In genomic region chr1:246169019-246169418, GRCh38 we compare ENCODE assay signal across 1 cellular context.
TF ChIP-seq lines count a peak whose summit lies in the region.

No MANE protein-coding gene starts in this region.

TF ChIP-seq in WTC11, 78 proteins besides CTCF, POLR2A, EP300 and RAD21 (continued from another document):
- no peak for TF ChIP-seq AFF4 (CRISPR knock-in tag; IDR thresholded peaks at IDR 0.05; ENCODE audit: borderline replicate concordance)
- no peak for TF ChIP-seq SMAD3 (CRISPR knock-in tag; IDR thresholded peaks at IDR 0.05; ENCODE audit: borderline replicate concordance)
- TF ChIP-seq SOX15 (CRISPR knock-in tag; IDR thresholded peaks at IDR 0.05) = no peak
- TF ChIP-seq, protein P1, sequence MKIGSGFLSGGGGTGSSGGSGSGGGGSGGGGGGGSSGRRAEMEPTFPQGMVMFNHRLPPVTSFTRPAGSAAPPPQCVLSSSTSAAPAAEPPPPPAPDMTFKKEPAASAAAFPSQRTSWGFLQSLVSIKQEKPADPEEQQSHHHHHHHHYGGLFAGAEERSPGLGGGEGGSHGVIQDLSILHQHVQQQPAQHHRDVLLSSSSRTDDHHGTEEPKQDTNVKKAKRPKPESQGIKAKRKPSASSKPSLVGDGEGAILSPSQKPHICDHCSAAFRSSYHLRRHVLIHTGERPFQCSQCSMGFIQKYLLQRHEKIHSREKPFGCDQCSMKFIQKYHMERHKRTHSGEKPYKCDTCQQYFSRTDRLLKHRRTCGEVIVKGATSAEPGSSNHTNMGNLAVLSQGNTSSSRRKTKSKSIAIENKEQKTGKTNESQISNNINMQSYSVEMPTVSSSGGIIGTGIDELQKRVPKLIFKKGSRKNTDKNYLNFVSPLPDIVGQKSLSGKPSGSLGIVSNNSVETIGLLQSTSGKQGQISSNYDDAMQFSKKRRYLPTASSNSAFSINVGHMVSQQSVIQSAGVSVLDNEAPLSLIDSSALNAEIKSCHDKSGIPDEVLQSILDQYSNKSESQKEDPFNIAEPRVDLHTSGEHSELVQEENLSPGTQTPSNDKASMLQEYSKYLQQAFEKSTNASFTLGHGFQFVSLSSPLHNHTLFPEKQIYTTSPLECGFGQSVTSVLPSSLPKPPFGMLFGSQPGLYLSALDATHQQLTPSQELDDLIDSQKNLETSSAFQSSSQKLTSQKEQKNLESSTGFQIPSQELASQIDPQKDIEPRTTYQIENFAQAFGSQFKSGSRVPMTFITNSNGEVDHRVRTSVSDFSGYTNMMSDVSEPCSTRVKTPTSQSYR (CRISPR knock-in tag; IDR thresholded peaks at IDR 0.05) = no peak
- no peak for TF ChIP-seq ZNF396 (CRISPR knock-in tag; IDR thresholded peaks at IDR 0.05; ENCODE audit: borderline replicate concordance)
- TF ChIP-seq, protein P2, sequence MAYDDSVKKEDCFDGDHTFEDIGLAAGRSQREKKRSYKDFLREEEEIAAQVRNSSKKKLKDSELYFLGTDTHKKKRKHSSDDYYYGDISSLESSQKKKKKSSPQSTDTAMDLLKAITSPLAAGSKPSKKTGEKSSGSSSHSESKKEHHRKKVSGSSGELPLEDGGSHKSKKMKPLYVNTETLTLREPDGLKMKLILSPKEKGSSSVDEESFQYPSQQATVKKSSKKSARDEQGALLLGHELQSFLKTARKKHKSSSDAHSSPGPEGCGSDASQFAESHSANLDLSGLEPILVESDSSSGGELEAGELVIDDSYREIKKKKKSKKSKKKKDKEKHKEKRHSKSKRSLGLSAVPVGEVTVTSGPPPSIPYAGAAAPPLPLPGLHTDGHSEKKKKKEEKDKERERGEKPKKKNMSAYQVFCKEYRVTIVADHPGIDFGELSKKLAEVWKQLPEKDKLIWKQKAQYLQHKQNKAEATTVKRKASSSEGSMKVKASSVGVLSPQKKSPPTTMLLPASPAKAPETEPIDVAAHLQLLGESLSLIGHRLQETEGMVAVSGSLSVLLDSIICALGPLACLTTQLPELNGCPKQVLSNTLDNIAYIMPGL (CRISPR knock-in tag; IDR thresholded peaks at IDR 0.05) = no peak
